ENCODE assay signal across 8 cellular contexts in the genomic region with DNA sequence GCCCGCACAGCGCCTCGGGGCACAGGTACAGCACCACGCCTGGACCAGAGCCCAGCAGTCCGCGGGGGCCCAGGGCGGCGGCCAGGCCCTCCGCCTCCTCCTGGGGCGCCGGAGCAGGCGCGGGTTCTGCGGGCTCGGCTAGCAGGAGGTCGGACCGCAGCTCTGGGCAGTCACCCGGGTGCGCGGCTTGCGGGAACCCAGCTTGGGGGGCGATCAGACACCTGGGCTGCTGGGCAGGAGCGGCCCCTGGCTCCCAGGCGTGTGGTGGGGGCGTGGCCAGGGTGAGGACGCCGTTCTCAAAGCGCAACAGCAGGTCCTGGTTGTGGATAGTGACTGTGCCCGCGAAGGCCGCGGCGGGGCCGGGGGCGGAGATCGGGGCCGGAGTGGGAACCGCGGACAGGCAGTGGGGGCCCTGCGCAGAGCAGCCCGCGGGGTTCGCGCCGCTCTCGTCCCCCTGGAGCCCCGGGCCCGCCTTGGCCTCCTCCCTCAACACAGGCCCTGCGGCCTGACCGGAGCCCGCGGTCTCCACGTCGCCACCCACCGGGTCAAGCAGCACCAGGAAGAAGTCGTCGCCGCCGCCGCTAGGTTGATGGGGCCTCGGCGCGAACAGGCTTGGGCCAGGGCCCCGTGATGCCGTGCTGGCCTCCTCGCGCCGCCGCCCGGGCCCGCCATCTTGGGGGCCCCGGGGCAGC. TPM values are rescaled to one million over a fixed set of nuclear protein-coding genes. Genes with fewer than 3 reads are reported as not detected.
DNase-seq lines count a peak whose midpoint lies in the region; ATAC-seq and TF ChIP-seq lines count a peak whose summit lies in the region.
"Not testable (repeated sequence)": the region's sequence is repeated elsewhere in the genome, so short reads cannot be mapped to it uniquely, and the experiment has no call there.

No MANE protein-coding gene starts in this region.

- no CpG with 5 or more reads among the region's 72 CpGs for WGBS in esophagus squamous epithelium, 2 donors

- H3K4me3 ChIP-seq in GM08714 (ENCODE audit: low read length), result peak overlapping the region; percentile 61; the same call in 1 of the 2 replicates
- H3K4me3 ChIP-seq in Panc1 (ENCODE audit: low read depth in 2 of 2, low read length in 2 of 2), result peak overlapping the region; percentile 46 to 58
- H3K4me3 ChIP-seq in esophagus squamous epithelium, result peak overlapping the region; percentile 46 to 69 (median 50)
- peak overlapping the region; percentile 19 for H3K4me3 ChIP-seq in mucosa of descending colon

- CTCF ChIA-PET in Panc1 (lab: Charles Lee); activated naive CD4-positive, alpha-beta T cell treated with anti-CD3 and anti-CD28 coated beads for 36 hours (lab: Charles Lee): not testable (repeated sequence)

- BruUV-seq in Panc1 (replicated peaks; lab: Mats Ljungman, UMichigan), result not testable (repeated sequence)

- intact Hi-C loops in Panc1 (cut with micrococcal nuclease; ENCODE audit: unreplicated experiment); esophagus squamous epithelium (cut with DNase I); mucosa of descending colon (cut with DNase I, micrococcal nuclease): not testable (repeated sequence)
- intact Hi-C loops in activated naive CD4-positive, alpha-beta T cell treated with anti-CD3 and anti-CD28 coated beads for 36 hours (cut with micrococcal nuclease), result loop anchor here (2.0 to 10.0 kb wide), 3 partner anchors 317 to 1105 kb away; a partner anchor contains a TSS

- H3K27ac ChIP-seq in Panc1 (ENCODE audit: low read length), result peak overlapping the region; percentile 48; the same call in 1 of the 2 replicates
- H3K27ac ChIP-seq in esophagus squamous epithelium, result peak overlapping the region; percentile 83 to 91 (median 88)
- H3K27ac ChIP-seq in substantia nigra (ENCODE audit: low read depth, low read length, poor library complexity, severe bottlenecking), result peak overlapping the region; percentile 64

- not testable (repeated sequence) for H3K9me3 Mint-ChIP-seq in activated naive CD4-positive, alpha-beta T cell treated with anti-CD3 and anti-CD28 coated beads for 36 hours

- H3K4me1 ChIP-seq in Panc1 (ENCODE audit: control insufficient read depth, insufficient read depth, low read length), result peaks cover 17% of the 10 kb centered on the region
- H3K4me1 ChIP-seq in esophagus squamous epithelium, result peaks cover 0 to 30% (median 0%) of the 10 kb centered on the region in 3 donors
- not testable (repeated sequence) for H3K4me1 ChIP-seq in mucosa of descending colon (ENCODE audit: low read depth)

- peaks cover 25% of the 10 kb centered on the region for H3K4me1 Mint-ChIP-seq in activated naive CD4-positive, alpha-beta T cell treated with anti-CD3 and anti-CD28 coated beads for 36 hours (ENCODE audit: low read depth)

- not testable (repeated sequence) for H3K36me3 ChIP-seq in Panc1 (ENCODE audit: control insufficient read depth, insufficient read depth, low read length); esophagus squamous epithelium; mucosa of descending colon (ENCODE audit: low read depth)

- not testable (repeated sequence) for H3K27me3 Mint-ChIP-seq in activated naive CD4-positive, alpha-beta T cell treated with anti-CD3 and anti-CD28 coated beads for 36 hours (ENCODE audit: low read depth)

- H3K27me3 ChIP-seq in Panc1 (ENCODE audit: control insufficient read depth, insufficient read depth, low read length); esophagus squamous epithelium: not testable (repeated sequence)

- not testable (repeated sequence) for H3K9me3 ChIP-seq in Panc1 (ENCODE audit: control insufficient read depth, insufficient read depth, low read depth, low read length); esophagus squamous epithelium; mucosa of descending colon

- H3K27ac Mint-ChIP-seq in activated naive CD4-positive, alpha-beta T cell treated with anti-CD3 and anti-CD28 coated beads for 36 hours, result not testable (repeated sequence)

- H3K4me3 Mint-ChIP-seq in activated naive CD4-positive, alpha-beta T cell treated with anti-CD3 and anti-CD28 coated beads for 36 hours, result peak overlapping the region; percentile 53

- TF ChIP-seq CTCF in Panc1 (IDR thresholded peaks at IDR 0.05); esophagus squamous epithelium (IDR thresholded peaks at IDR 0.05); mucosa of descending colon (IDR thresholded peaks at IDR 0.05): not testable (repeated sequence)

- TF ChIP-seq POLR2A in esophagus squamous epithelium (IDR thresholded peaks at IDR 0.05), result not testable (repeated sequence)

- POLR2A ChIA-PET in Panc1 (lab: Charles Lee), result not testable (repeated sequence)

- in situ Hi-C loops in Panc1 (cut with HindIII; ENCODE audit: low pct_unique_long_range_greater_than_20kb, low sequenced_read_pairs), result not testable (repeated sequence)

- DNase-seq in Panc1 (ENCODE audit: low read depth, low spot score); activated naive CD4-positive, alpha-beta T cell treated with anti-CD3 and anti-CD28 coated beads for 36 hours; esophagus squamous epithelium (lab: John Stamatoyannopoulos, UW): not testable (repeated sequence)
- peak; percentile 39 to 64 (median 60) for DNase-seq in mucosa of descending colon
- peak in 17 of 49 donors; percentile 1 to 58 (median 15) for DNase-seq in substantia nigra (lab: John Stamatoyannopoulos, UW)

- H3K36me3 Mint-ChIP-seq in activated naive CD4-positive, alpha-beta T cell treated with anti-CD3 and anti-CD28 coated beads for 36 hours (ENCODE audit: low read depth), result peaks cover 17% of the 10 kb centered on the region

- peak; percentile 72 for ATAC-seq in GM21619 (IDR thresholded peaks at IDR 0.05; ENCODE audit: unreplicated experiment)
- peak; percentile 78 for ATAC-seq in HG03439 (IDR thresholded peaks at IDR 0.05; ENCODE audit: unreplicated experiment)
- peak; percentile 89 for ATAC-seq in Panc1
- ATAC-seq in mucosa of descending colon, result peak; percentile 89

RNA-seq across cellular contexts. Expression of a gene that starts 0.5 kb away (rescaled TPM):
- total RNA-seq in Panc1 (2021; ENCODE audit: unreplicated experiment) (3.9 TPM), esophagus squamous epithelium (1 to 10 TPM; 1.3 to 6.1 (median 1.4) TPM), mucosa of descending colon (1 to 10 TPM; 3.5 to 6.6 (median 5.5) TPM)
- 2.1 TPM for polyA plus RNA-seq in Panc1 (2012; ENCODE audit: insufficient read length)
- 1 to 10 TPM; 2.0 to 2.4 TPM for total RNA-seq in activated naive CD4-positive, alpha-beta T cell treated with anti-CD3 and anti-CD28 coated beads for 36 hours
